In genomic region chr22:19606332-19607197, GRCh38 we compare ENCODE assay signal across 13 cellular contexts.
A peak's percentile ranks its signal among the peaks of the same experiment; 100 is the strongest.
DNase-seq lines count a peak whose midpoint lies in the region; ATAC-seq and TF ChIP-seq lines count a peak whose summit lies in the region.
"Had no signal": no experiment of that assay in that cellular context is flagged by ENCODE, and none has a peak within 500 bp of the region (broad histone marks: within the 10 kb centered on the region; RNA-seq: fewer than 3 reads in every experiment).

No MANE protein-coding gene starts in this region.

- DNase-seq in naive thymus-derived CD4-positive, alpha-beta T cell: no peak
- no peak for DNase-seq in H4 (ENCODE audit: low spot score)
- DNase-seq in D341Med (ENCODE audit: low spot score): no peak
- DNase-seq: BE2C, glutamatergic neuron, KG1, testis had no signal

- H3K27me3 ChIP-seq in BLaER1 treated with 17β-estradiol and CSF1 and Interleukin-3, amounts not matched to agents 10 nM and 100 nM: peaks cover 0 to 22% (median 0%) of the 10 kb centered on the region in 11 experiments; a peak in 2 of 22 replicates
- no peaks in the 10 kb centered on the region for H3K27me3 ChIP-seq in naive thymus-derived CD4-positive, alpha-beta T cell (ENCODE audit: control insufficient read depth in 2 of 2, insufficient read depth in 2 of 2, low read length in 2 of 2)
- H3K27me3 ChIP-seq: BE2C, testis had no signal

- H4K20me1 ChIP-seq in BLaER1 treated with 17β-estradiol and CSF1 and Interleukin-3, amounts not matched to agents 10 nM and 100 nM: peaks cover 0 to 3% (median 0%) of the 10 kb centered on the region in 11 experiments; a peak in 2 of 22 replicates

- H3K4me3 Mint-ChIP-seq in naive thymus-derived CD4-positive, alpha-beta T cell: peak overlapping the region; percentile 66 to 77 (median 69)

- H3K4me2 ChIP-seq in BLaER1 treated with 17β-estradiol and CSF1 and Interleukin-3, amounts not matched to agents 10 nM and 100 nM: peak overlapping the region; percentile 51 to 96 (median 90)

- peak overlapping the region; percentile 89 to 96 (median 94) for H3K27ac Mint-ChIP-seq in naive thymus-derived CD4-positive, alpha-beta T cell

- TF ChIP-seq CTCF in 22Rv1 (IDR thresholded peaks at IDR 0.05) (no peak), VCaP (conservative IDR thresholded peaks at IDR 0.05) (no peak)

- H3K9me3 Mint-ChIP-seq in naive thymus-derived CD4-positive, alpha-beta T cell: peaks cover 0 to 5% (median 0%) of the 10 kb centered on the region in 11 donors

- CTCF ChIA-PET in naive thymus-derived CD4-positive, alpha-beta T cell (lab: Charles Lee): interaction anchor here (2.0 kb wide), 1 partner anchor 23 kb away, joined by 14 read pairs; no protein-coding TSS in a partner anchor

- no peaks in the 10 kb centered on the region for H3K9me3 ChIP-seq in BLaER1 treated with 17β-estradiol and CSF1 and Interleukin-3, amounts not matched to agents 10 nM and 100 nM (replicated peaks in 1 of 11)
- no peaks in the 10 kb centered on the region for H3K9me3 ChIP-seq in naive thymus-derived CD4-positive, alpha-beta T cell (ENCODE audit: control insufficient read depth in 2 of 3, low read length in 3 of 3)
- H3K9me3 ChIP-seq: BE2C, pancreas, testis had no signal

- H3K4me1 Mint-ChIP-seq in naive thymus-derived CD4-positive, alpha-beta T cell: peaks cover 26 to 86% (median 70%) of the 10 kb centered on the region in 7 donors

- POLR2A ChIA-PET in naive thymus-derived CD4-positive, alpha-beta T cell (lab: Charles Lee): interaction anchor here (1.1 to 4.8 kb wide), 3 partner anchors 9 to 13 kb away, joined by 3 to 62 read pairs (median 4); no protein-coding TSS in a partner anchor

- H3K27ac ChIP-seq in 22Rv1: peak overlapping the region; percentile 67
- H3K27ac ChIP-seq in BLaER1 treated with 17β-estradiol and CSF1 and Interleukin-3, amounts not matched to agents 10 nM and 100 nM: peak overlapping the region in 7 of 11 experiments; percentile 24 to 76 (median 67); a peak in 11 of 22 replicates
- peak overlapping the region; percentile 99 for H3K27ac ChIP-seq in VCaP
- peak overlapping the region; percentile 72 for H3K27ac ChIP-seq in naive thymus-derived CD4-positive, alpha-beta T cell (ENCODE audit: low read depth, low read length)
- H3K27ac ChIP-seq: pancreas, testis had no signal

- no peaks in the 10 kb centered on the region for H3K27me3 Mint-ChIP-seq in naive thymus-derived CD4-positive, alpha-beta T cell

- H3K4me3 ChIP-seq in BLaER1 treated with 17β-estradiol and CSF1 and Interleukin-3, amounts not matched to agents 10 nM and 100 nM: peak overlapping the region in 3 of 10 experiments; percentile 17 to 38 (median 23); a peak in 2 of 20 replicates
- no peak overlapping the region for H3K4me3 ChIP-seq in naive thymus-derived CD4-positive, alpha-beta T cell (ENCODE audit: low read length)
- H3K4me3 ChIP-seq: pancreas, skin epidermis, testis had no signal

- peaks cover 0 to 5% (median 0%) of the 10 kb centered on the region in 5 donors for H3K36me3 Mint-ChIP-seq in naive thymus-derived CD4-positive, alpha-beta T cell

- no peaks in the 10 kb centered on the region for H3K36me3 ChIP-seq in BLaER1 treated with 17β-estradiol and CSF1 and Interleukin-3, amounts not matched to agents 10 nM and 100 nM
- H3K36me3 ChIP-seq in naive thymus-derived CD4-positive, alpha-beta T cell (ENCODE audit: control insufficient read depth in 2 of 3, insufficient read depth in 3 of 3, low read length in 3 of 3): no peaks in the 10 kb centered on the region
- H3K36me3 ChIP-seq: BE2C, pancreas had no signal

- peaks cover 20 to 81% (median 67%) of the 10 kb centered on the region in 10 experiments for H3K4me1 ChIP-seq in BLaER1 treated with 17β-estradiol and CSF1 and Interleukin-3, amounts not matched to agents 10 nM and 100 nM
- peaks cover 0 to 57% of the 10 kb centered on the region in 2 donors for H3K4me1 ChIP-seq in naive thymus-derived CD4-positive, alpha-beta T cell (ENCODE audit: control insufficient read depth in 2 of 2, insufficient read depth in 2 of 2, low read length in 2 of 2)
- H3K4me1 ChIP-seq: BE2C, pancreas had no signal

- peak overlapping the region in 9 of 11 experiments; percentile 5 to 65 (median 40); a peak in 10 of 22 replicates for H3K9ac ChIP-seq in BLaER1 treated with 17β-estradiol and CSF1 and Interleukin-3, amounts not matched to agents 10 nM and 100 nM

- ATAC-seq in naive thymus-derived CD4-positive, alpha-beta T cell: no peak
- ATAC-seq in GM19463 (IDR thresholded peaks at IDR 0.05; ENCODE audit: unreplicated experiment): no peak

- intact Hi-C loops in naive thymus-derived CD4-positive, alpha-beta T cell (cut with micrococcal nuclease): loop anchor here in 1 of 2 donors (1.0 kb wide), 1 partner anchor 9 kb away; no protein-coding TSS in a partner anchor
